In genomic region chr2:38522754-38523349, GRCh38 we compare ENCODE assay signal across 18 cellular contexts.
A peak's percentile ranks its signal among the peaks of the same experiment; 100 is the strongest.
DNase-seq lines count a peak whose midpoint lies in the region; ATAC-seq, FAIRE-seq and TF ChIP-seq lines count a peak whose summit lies in the region.
"Had no signal": no experiment of that assay in that cellular context is flagged by ENCODE, and none has a peak within 500 bp of the region (broad histone marks: within the 10 kb centered on the region; RNA-seq: fewer than 3 reads in every experiment).

No MANE protein-coding gene starts in this region.

- in situ Hi-C loops in HepG2 (cut with HindIII; ENCODE audit: extremely low pct_ligation_motif_present, low pct_unique_long_range_greater_than_20kb): no loop called here

- H3K9me3 Mint-ChIP-seq in nephron progenitor cell: no peaks in the 10 kb centered on the region
- H3K9me3 Mint-ChIP-seq: activated T-cell treated with anti-CD3 and anti-CD28 coated beads, Interleukin-2, amount 50 U/mL, for 72 hours; CD8-positive, alpha-beta memory T cell had no signal

- H3K27ac ChIP-seq in HepG2 (ENCODE audit: extremely low read length, insufficient read depth, low read length) (no peak overlapping the region), right lobe of liver (no peak overlapping the region)
- H3K27ac ChIP-seq: left lung had no signal

- POLR2A ChIA-PET in HepG2 (lab: Yijun Ruan, JAX): no interaction called here

- ATAC-seq in HepG2 (no peak), right lobe of liver (no peak)
- ATAC-seq: activated CD4-positive, CD25-positive, alpha-beta regulatory T cell treated with anti-CD3 and anti-CD28 coated beads, Interleukin-2, amount 50 U/mL, for 24 hours; activated T-cell treated with anti-CD3 and anti-CD28 coated beads, Interleukin-2, amount 50 U/mL, for 72 hours; esophagus mucosa; Panc1 had no signal

- H3K27me3 Mint-ChIP-seq in nephron progenitor cell (ENCODE audit: low read depth, poor library complexity): peaks cover 14% of the 10 kb centered on the region

- H3K4me3 ChIP-seq in HepG2 (replicated peaks in 1 of 3; ENCODE audit: insufficient read depth in 1 of 3, low read depth in 2 of 3, low read length in 3 of 3) (no peak overlapping the region), right lobe of liver (no peak overlapping the region)
- H3K4me3 ChIP-seq: left lung had no signal

- H3K4me1 ChIP-seq in HepG2 (ENCODE audit: insufficient read depth, low read length): peaks cover 30% of the 10 kb centered on the region
- H3K4me1 ChIP-seq in right lobe of liver: peaks cover 0 to 8% (median 0%) of the 10 kb centered on the region in 4 donors

- CTCF ChIA-PET in HepG2 (lab: Yijun Ruan, JAX; ENCODE audit: low intra/inter-chr PET ratio, low total read pairs): interaction anchor here (1.2 to 1.3 kb wide), 2 partner anchors 207 kb away, joined by 3 read pairs; no protein-coding TSS in a partner anchor

- H3K4me1 Mint-ChIP-seq in nephron progenitor cell: peaks cover 55% of the 10 kb centered on the region

- H3K4me2 ChIP-seq in HepG2 (ENCODE audit: low read depth, low read length): no peak overlapping the region

- H3K36me3 ChIP-seq in HepG2 (replicated peaks in 1 of 2; ENCODE audit: control insufficient read depth in 1 of 2, insufficient read depth in 2 of 2, low read length in 2 of 2): no peaks in the 10 kb centered on the region
- no peaks in the 10 kb centered on the region for H3K36me3 ChIP-seq in right lobe of liver
- H3K36me3 ChIP-seq: left lung had no signal

- H3K4me3 Mint-ChIP-seq in nephron progenitor cell: peak overlapping the region; percentile 32
- H3K4me3 Mint-ChIP-seq: activated T-cell treated with anti-CD3 and anti-CD28 coated beads, Interleukin-2, amount 50 U/mL, for 72 hours; CD8-positive, alpha-beta memory T cell had no signal

- H4K20me1 ChIP-seq in HepG2 (ENCODE audit: insufficient read depth, low read length): no peaks in the 10 kb centered on the region

- TF ChIP-seq EP300 in HepG2 (IDR thresholded peaks at IDR 0.05; ENCODE audit: low read depth in 2 of 2, low read length in 2 of 2): no peak
- no peak for TF ChIP-seq EP300 in HepG2 (CRISPR knock-in tag; IDR thresholded peaks at IDR 0.05; ENCODE audit: borderline replicate concordance)

- whole genome bisulfite sequencing in HepG2 (ENCODE audit: low lambda C conversion rate): 48% methylated on average over 10 of the region's 10 CpGs
- WGBS in right lobe of liver (ENCODE audit: insufficient coverage, low coverage, low lambda C conversion rate, missing lambda C conversion rate): 66% methylated on average over 9 of the region's 10 CpGs

- no peak for FAIRE-seq in HepG2 (lab: Jason Lieb, UNC)
- FAIRE-seq: HTR-8/SVneo had no signal

- H3K27ac Mint-ChIP-seq in nephron progenitor cell: peak overlapping the region; percentile 76
- H3K27ac Mint-ChIP-seq: activated T-cell treated with anti-CD3 and anti-CD28 coated beads, Interleukin-2, amount 50 U/mL, for 72 hours; CD8-positive, alpha-beta memory T cell had no signal

- H3K36me3 Mint-ChIP-seq in nephron progenitor cell (ENCODE audit: low read depth): no peaks in the 10 kb centered on the region

- H3K9ac ChIP-seq in HepG2 (ENCODE audit: insufficient read depth, low read depth, low read length): no peak overlapping the region

- no peak overlapping the region for H2AFZ ChIP-seq in HepG2 (ENCODE audit: low read length)

- TF ChIP-seq POLR2A in HepG2 (IDR thresholded peaks at IDR 0.05; ENCODE audit: insufficient read depth in 1 of 2, low read depth in 2 of 2, low read length in 2 of 2) (no peak), right lobe of liver (IDR thresholded peaks at IDR 0.05) (no peak)

- no peak for DNase-seq in HepG2 (ENCODE audit: low spot score)
- no peak for DNase-seq in right lobe of liver
- DNase-seq in NCI-H748 (lab: John Stamatoyannopoulos, UW; ENCODE audit: unreplicated experiment): peak; percentile 40
- DNase-seq in nephron progenitor cell: peak; percentile 30
- no peak for DNase-seq in superior temporal gyrus (ENCODE audit: extremely low spot score)
- DNase-seq in stimulated activated CD4-positive, alpha-beta T cell treated with anti-CD3 and anti-CD28 coated beads, Interleukin-1b, Interleukin-23, amount 100 ng/mL, for 48 hours: no peak
- no peak for DNase-seq in GM19238 (ENCODE audit: insufficient read length, low spot score)
- DNase-seq: activated naive CD4-positive, alpha-beta T cell treated with anti-CD3 and anti-CD28 coated beads, Interleukin-2, amount 50 U/mL, for 16 hours; activated T-cell treated with anti-CD3 and anti-CD28 coated beads, Interleukin-2, amount 50 U/mL, for 72 hours; CD8-positive, alpha-beta memory T cell; central memory CD4-positive, alpha-beta T cell; left lung; NCI-H1694; NCI-H774 had no signal

- intact Hi-C loops in HepG2 (cut with micrococcal nuclease; ENCODE audit: unreplicated experiment) (no loop called here), right lobe of liver (cut with DNase I) (no loop called here)

- BruUV-seq in HepG2 (replicated peaks; lab: Mats Ljungman, UMichigan): no TSS peak

- TF ChIP-seq CTCF in HepG2 (CRISPR knock-in tag; IDR thresholded peaks at IDR 0.05) (no peak), right lobe of liver (IDR thresholded peaks at IDR 0.05) (no peak), nephron progenitor cell (IDR thresholded peaks at IDR 0.05) (no peak)

- no peaks in the 10 kb centered on the region for H3K79me2 ChIP-seq in HepG2 (ENCODE audit: insufficient read depth, low read length)

- H3K27me3 ChIP-seq in HepG2 (ENCODE audit: control insufficient read depth in 1 of 2, insufficient read depth in 2 of 2, low read length in 2 of 2): peaks cover 3 to 38% of the 10 kb centered on the region in 2 experiments; a peak in 4 of 5 replicates
- H3K27me3 ChIP-seq in right lobe of liver: no peaks in the 10 kb centered on the region

- H3K9me3 ChIP-seq in HepG2 (ENCODE audit: low read length) (no peaks in the 10 kb centered on the region), right lobe of liver (no peaks in the 10 kb centered on the region)
- H3K9me3 ChIP-seq: left lung had no signal

- TF ChIP-seq RAD21 in HepG2 (CRISPR knock-in tag; IDR thresholded peaks at IDR 0.05): no peak

TF ChIP-seq in HepG2, 621 proteins besides CTCF, POLR2A, EP300 and RAD21:
- 0 out of 2 replicates have a peak, but pooled peaks have one; percentile 18 for TF ChIP-seq SP4 (CRISPR knock-in tag; IDR thresholded peaks at IDR 0.05)
- TF ChIP-seq, protein P1, sequence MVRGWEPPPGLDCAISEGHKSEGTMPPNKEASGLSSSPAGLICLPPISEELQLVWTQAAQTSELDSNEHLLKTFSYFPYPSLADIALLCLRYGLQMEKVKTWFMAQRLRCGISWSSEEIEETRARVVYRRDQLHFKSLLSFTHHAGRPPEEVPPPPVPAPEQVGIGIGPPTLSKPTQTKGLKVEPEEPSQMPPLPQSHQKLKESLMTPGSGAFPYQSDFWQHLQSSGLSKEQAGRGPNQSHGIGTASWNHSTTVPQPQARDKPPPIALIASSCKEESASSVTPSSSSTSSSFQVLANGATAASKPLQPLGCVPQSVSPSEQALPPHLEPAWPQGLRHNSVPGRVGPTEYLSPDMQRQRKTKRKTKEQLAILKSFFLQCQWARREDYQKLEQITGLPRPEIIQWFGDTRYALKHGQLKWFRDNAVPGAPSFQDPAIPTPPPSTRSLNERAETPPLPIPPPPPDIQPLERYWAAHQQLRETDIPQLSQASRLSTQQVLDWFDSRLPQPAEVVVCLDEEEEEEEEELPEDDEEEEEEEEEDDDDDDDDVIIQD (CRISPR knock-in tag; IDR thresholded peaks at IDR 0.05; ENCODE audit: low read depth): no peak

Comparison
In these comparisons a context has a peak if more than half of its experiments do, and no peak if none do; other contexts are left out.
1. DNase-seq: peak in NCI-H748 (single experiment) and nephron progenitor cell (single experiment); none in HepG2 (single experiment), right lobe of liver (0 of 3), superior temporal gyrus (single experiment), stimulated activated CD4-positive, alpha-beta T cell treated with anti-CD3 and anti-CD28 coated beads, Interleukin-1b, Interleukin-23, amount 100 ng/mL, for 48 hours (single experiment) and GM19238 (single experiment).